Comparison of ENCODE assay signal across 8 cellular contexts in genomic region chr3:108406661-108407206, GRCh38.
DNase-seq lines count a peak whose midpoint lies in the region; ATAC-seq and TF ChIP-seq lines count a peak whose summit lies in the region.

No MANE protein-coding gene starts in this region.

- WGBS in heart right ventricle, 2 donors: 18 to 43% methylated on average over 7 of the region's 7 CpGs

- intact Hi-C loops in heart right ventricle (cut with DNase I): loop anchor here in 6 of 10 donors (2.0 to 10.0 kb wide), 4 partner anchors 468 to 501 kb away; no protein-coding TSS in a partner anchor

- peak; percentile 31 to 70 (median 57) for TF ChIP-seq CTCF in heart right ventricle (IDR thresholded peaks at IDR 0.05)
- peak; percentile 82 for TF ChIP-seq CTCF in retinal pigment epithelial cell (conservative IDR thresholded peaks at IDR 0.05; ENCODE audit: low read depth, low read length)

- H3K27me3 ChIP-seq in adipocyte (replicated peaks; ENCODE audit: control insufficient read depth, insufficient read depth, low read length) (no peaks in the 10 kb centered on the region), heart right ventricle (peaks cover 0 to 3% (median 0%) of the 10 kb centered on the region in 7 donors)

- H3K9me3 ChIP-seq in adipocyte (ENCODE audit: control insufficient read depth, low read length) (no peaks in the 10 kb centered on the region), heart right ventricle (no peaks in the 10 kb centered on the region)

- H3K4me1 ChIP-seq in adipocyte (ENCODE audit: control insufficient read depth, insufficient read depth, low read length) (peaks cover 12% of the 10 kb centered on the region), heart right ventricle (peaks cover 0 to 7% (median 0%) of the 10 kb centered on the region in 9 donors)

- peak; percentile 97 for ATAC-seq in GM19043 (IDR thresholded peaks at IDR 0.05; ENCODE audit: low read depth, unreplicated experiment)
- peak; percentile 95 for ATAC-seq in HG03103 (IDR thresholded peaks at IDR 0.05; ENCODE audit: low read depth, unreplicated experiment)
- peak in 6 of 8 donors; percentile 63 to 85 (median 75) for ATAC-seq in heart right ventricle

- H3K36me3 ChIP-seq in adipocyte (ENCODE audit: control insufficient read depth, insufficient read depth, low read length, severe bottlenecking): no peaks in the 10 kb centered on the region
- no peaks in the 10 kb centered on the region for H3K36me3 ChIP-seq in heart right ventricle

- H3K27ac ChIP-seq in heart right ventricle: no peak overlapping the region

- H3K4me3 ChIP-seq in adipocyte (ENCODE audit: low read length) (no peak overlapping the region), heart right ventricle (no peak overlapping the region), retinal pigment epithelial cell (ENCODE audit: low read length) (no peak overlapping the region)

- DNase-seq in Caki2 (ENCODE audit: low read depth) (peak; percentile 47), NCI-H2196 (lab: John Stamatoyannopoulos, UW; ENCODE audit: unreplicated experiment) (peak; percentile 72), adipocyte (ENCODE audit: low read depth) (peak; percentile 85), heart right ventricle (no peak), retinal pigment epithelial cell (ENCODE audit: low read depth) (peak; percentile 40), COLO668 (lab: John Stamatoyannopoulos, UW; ENCODE audit: unreplicated experiment) (no peak)

- in situ Hi-C loops in Caki2 (cut with HindIII; ENCODE audit: low pct_unique_long_range_greater_than_20kb, low sequenced_read_pairs): no loop called here

- no peak overlapping the region for H3K9ac ChIP-seq in adipocyte (ENCODE audit: low read length)

Comparison
In these comparisons a context has a peak if more than half of its experiments do, and no peak if none do; other contexts are left out.
1. DNase-seq: peak in Caki2 (single experiment), NCI-H2196 (single experiment), adipocyte (single experiment) and retinal pigment epithelial cell (single experiment); none in heart right ventricle (0 of 2) and COLO668 (single experiment).
2. Peak in every context shown above with its lines, with median percentiles within 50 percentile points of each other: ATAC-seq.